9 cellular contexts compared by ENCODE assay signal in the genomic region with DNA sequence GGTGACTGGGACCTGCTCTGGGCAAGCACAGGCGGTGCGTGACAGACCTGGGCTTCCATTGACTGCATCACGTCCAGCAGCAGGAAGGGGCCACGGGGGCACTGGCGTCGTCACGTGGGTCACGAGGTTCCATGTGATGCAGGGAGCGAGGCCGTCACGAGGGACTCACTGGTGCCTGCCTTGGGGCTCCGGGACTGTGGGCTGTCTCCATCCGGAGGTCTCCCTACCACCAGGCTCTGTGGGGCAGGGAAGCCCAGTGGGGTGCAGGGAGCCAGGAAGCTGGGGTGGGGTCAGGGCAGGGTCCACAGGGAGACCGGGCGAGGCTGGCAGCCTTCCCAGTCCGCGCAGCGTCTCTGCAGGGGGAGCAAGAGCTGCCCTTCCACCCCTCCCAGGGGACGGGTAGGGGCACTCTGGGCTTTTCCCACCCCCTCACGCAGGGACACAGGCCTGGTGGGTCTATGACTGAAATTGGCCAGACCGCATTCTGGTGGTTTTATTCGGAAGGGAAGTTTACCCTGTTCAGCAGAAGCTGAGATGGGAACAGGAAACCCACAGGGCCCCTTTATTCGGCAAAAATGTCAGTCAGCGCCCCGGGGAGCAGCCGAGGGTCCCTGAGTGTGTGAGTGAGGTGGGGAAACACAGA. TPM values are rescaled to one million over a fixed set of nuclear protein-coding genes. Genes with fewer than 3 reads are reported as not detected.
DNase-seq lines count a peak whose midpoint lies in the region; ATAC-seq and TF ChIP-seq lines count a peak whose summit lies in the region.
"Had no signal": no experiment of that assay in that cellular context is flagged by ENCODE, and none has a peak within 500 bp of the region (broad histone marks: within the 10 kb centered on the region; RNA-seq: fewer than 3 reads in every experiment).

No MANE protein-coding gene starts in this region.

- H3K27ac Mint-ChIP-seq in T-cell, result peak overlapping the region; percentile 95 to 98

- in situ Hi-C loops in astrocyte of the cerebellum (cut with HindIII; ENCODE audit: low sequenced_read_pairs), result no loop called here

- intact Hi-C loops in left colon (cut with DNase I, micrococcal nuclease), result no loop called here

- CTCF ChIA-PET in T-cell (lab: Charles Lee), result interaction anchor here (0.8 to 1.7 kb wide), 4 partner anchors 29 to 140 kb away, joined by 3 to 9 read pairs (median 4); no protein-coding TSS in a partner anchor

- H3K36me3 Mint-ChIP-seq in T-cell, result peaks cover 3% of the 10 kb centered on the region

- H3K4me3 Mint-ChIP-seq in T-cell, result peak overlapping the region; percentile 93 to 99 (median 98)
- H3K4me3 Mint-ChIP-seq: neural crest cell had no signal

- POLR2A ChIA-PET in T-cell (lab: Charles Lee), result interaction anchor here (0.6 to 0.9 kb wide), 2 partner anchors 8 to 646 kb away, joined by 4 read pairs; no protein-coding TSS in a partner anchor

- no peaks in the 10 kb centered on the region for H3K9me3 Mint-ChIP-seq in T-cell
- H3K9me3 Mint-ChIP-seq: neural crest cell had no signal

- peaks cover 37 to 55% (median 38%) of the 10 kb centered on the region in 3 donors for H3K4me1 Mint-ChIP-seq in T-cell

- peak in 33 of 34 experiments; percentile 46 to 76 (median 57) for DNase-seq in T-cell
- no peak for DNase-seq in astrocyte of the cerebellum (ENCODE audit: low read depth)
- DNase-seq in left colon, result peak; percentile 91 to 92
- DNase-seq in stimulated activated CD4-positive, alpha-beta T cell treated with anti-CD3 and anti-CD28 coated beads, TNF-alpha, amount 100 ng/mL, for 48 hours (ENCODE audit: low read depth in 3 of 3), result peak; percentile 63 to 82 (median 78)
- DNase-seq in occipital lobe (lab: John Stamatoyannopoulos, UW), result no peak
- DNase-seq in NCI-H226, result no peak

- ATAC-seq in GM18511 (IDR thresholded peaks at IDR 0.05; ENCODE audit: unreplicated experiment) (peak; percentile 52), HG03108 (IDR thresholded peaks at IDR 0.05; ENCODE audit: unreplicated experiment) (peak; percentile 35), T-cell (replicated peaks in 1 of 4) (peak; percentile 47 to 55 (median 52)), left colon (peak; percentile 61)

- peak overlapping the region; percentile 35 for H3K4me3 ChIP-seq in astrocyte of the cerebellum (ENCODE audit: low read depth, low read length)

- no peak for TF ChIP-seq CTCF in astrocyte of the cerebellum (IDR thresholded peaks at IDR 0.05; ENCODE audit: low read depth, low read length, missing control alignments)

- H3K27me3 Mint-ChIP-seq in T-cell, result no peaks in the 10 kb centered on the region

RNA-seq across cellular contexts. Expression of gene TNFRSF14, which starts 0.4 kb away (rescaled TPM):
- total RNA-seq in T-cell (100 to 1,000 TPM; 163 to 214 (median 211) TPM), left colon (100 to 1,000 TPM; 142 to 178 TPM), occipital lobe (2.0 TPM)

RNA-seq across cellular contexts. Expression of gene HES5, which starts 25.7 kb away (rescaled TPM):
- total RNA-seq in T-cell, result not detected
- total RNA-seq in left colon, result 1 to 10 TPM; 2.7 to 6.2 TPM
- total RNA-seq in occipital lobe, result 25.4 TPM

RNA-seq across cellular contexts. Expression of gene PANK4, which starts 29.4 kb away (rescaled TPM):
- 100 to 1,000 TPM in 3 of 5 donors, 10 to 100 TPM in 2; 51.0 to 128 (median 119) TPM for total RNA-seq in T-cell
- 10 to 100 TPM; 29.4 to 32.6 TPM for total RNA-seq in left colon
- total RNA-seq in occipital lobe, result 26.0 TPM

RNA-seq across cellular contexts. Expression of gene PRXL2B, which starts 30.8 kb away (rescaled TPM):
- total RNA-seq in T-cell, result 10 to 100 TPM; 17.3 to 37.6 (median 35.3) TPM
- total RNA-seq in left colon, result 10 to 100 TPM; 73.9 to 86.3 TPM
- total RNA-seq in occipital lobe, result 11.9 TPM

Comparison
In these comparisons a context has a peak if more than half of its experiments do, and no peak if none do; other contexts are left out.
1. DNase-seq: peak in T-cell (33 of 34), left colon (2 of 2) and stimulated activated CD4-positive, alpha-beta T cell treated with anti-CD3 and anti-CD28 coated beads, TNF-alpha, amount 100 ng/mL, for 48 hours (3 of 3); none in astrocyte of the cerebellum (single experiment), occipital lobe (single experiment) and NCI-H226 (single experiment).
2. RNA of gene TNFRSF14, which starts 0.4 kb away (total RNA-seq): 163 to 214 TPM in T-cell and 142 to 178 TPM in left colon; 2.0 TPM in occipital lobe (single experiment); every median in the first group is over 10 times any median in the second.
3. Peak in every context shown above with its lines, with median percentiles within 50 percentile points of each other: ATAC-seq.